Comparison of ENCODE assay signal across 22 cellular contexts in the genomic region with DNA sequence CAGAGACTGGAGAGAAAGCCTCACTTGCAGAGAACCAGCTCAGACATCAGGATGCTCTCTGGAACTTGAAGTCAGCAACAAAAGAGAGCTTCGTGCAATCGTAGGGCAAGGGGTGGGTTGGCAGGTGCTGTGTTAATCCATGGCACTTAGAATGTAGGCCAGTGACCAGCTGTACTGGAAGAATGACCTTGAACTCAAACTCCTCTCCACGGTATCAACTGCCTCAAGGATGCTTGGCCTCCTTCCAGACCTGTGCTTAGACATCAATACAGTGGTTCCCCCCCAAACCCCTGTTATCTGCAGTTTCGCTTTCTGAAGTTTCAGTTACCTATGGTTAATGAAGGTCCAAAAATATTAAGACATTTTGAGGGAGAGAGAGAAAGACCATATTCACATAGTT. TPM values are rescaled to one million over a fixed set of nuclear protein-coding genes. Genes with fewer than 3 reads are reported as not detected.
"Had no signal": no experiment of that assay in that cellular context is flagged by ENCODE, and none has a peak within 500 bp of the region (broad histone marks: within the 10 kb centered on the region; RNA-seq: fewer than 3 reads in every experiment).

No MANE protein-coding gene starts in this region.

- H3K4me3 ChIP-seq: adrenal gland, breast epithelium, lower lobe of right lung, sigmoid colon, transverse colon had no signal

- H3K36me3 ChIP-seq: adrenal gland, breast epithelium, lower lobe of right lung, sigmoid colon, transverse colon had no signal

- H3K4me1 ChIP-seq: adrenal gland, breast epithelium, foreskin keratinocyte, lower lobe of right lung, sigmoid colon, transverse colon had no signal

- ATAC-seq: activated T-helper 17 cell treated with anti-CD3 and anti-CD28 coated beads, Interleukin-2, amount 50 U/mL, for 72 hours; foreskin keratinocyte; left lobe of liver; lower lobe of right lung; stimulated activated naive B cell treated with anti-CD40 and anti-IgM and Interleukin-4, amounts not matched to agents 10 μg/mL and 1 μg/mL and 100 μg/mL, for 72 hours; WTC11 had no signal

- H3K9me3 ChIP-seq: adrenal gland, breast epithelium, lower lobe of right lung, sigmoid colon, transverse colon had no signal

- DNase-seq: activated naive CD4-positive, alpha-beta T cell; activated T-cell treated with anti-CD3 and anti-CD28 coated beads, Interleukin-2, amount 50 U/mL, for 1 hour; adrenal gland; effector memory CD4-positive, alpha-beta T cell; foreskin keratinocyte; kidney; lower lobe of right lung; mesendoderm; naive B cell; posterior cingulate gyrus; retina; sigmoid colon; stimulated activated CD4-positive, alpha-beta T cell treated with anti-CD3 and anti-CD28 coated beads, Interleukin-2, amount 100 ng/mL, for 48 hours; stimulated activated CD8-positive, alpha-beta memory T cell treated with anti-CD3 and anti-CD28 coated beads, Interleukin-4, amount 100 ng/mL, for 48 hours; stimulated activated naive B cell treated with anti-CD40 and anti-IgM and Interleukin-4, amounts not matched to agents 10 μg/mL and 1 μg/mL and 100 μg/mL, for 72 hours; transverse colon had no signal

- H3K27me3 ChIP-seq: breast epithelium had no signal

- H3K27ac ChIP-seq: adrenal gland, breast epithelium, foreskin keratinocyte, lower lobe of right lung, sigmoid colon, transverse colon had no signal

RNA-seq across cellular contexts. Expression of a gene that starts 6.5 kb away (rescaled TPM):
- total RNA-seq: activated T-helper 17 cell treated with anti-CD3 and anti-CD28 coated beads, Interleukin-2, amount 50 U/mL, for 72 hours; dermis microvascular lymphatic vessel endothelial cell; glomerular endothelial cell had no signal
